11 cellular contexts compared by ENCODE assay signal in genomic region chr2:134232461-134232860, GRCh38. TPM values are rescaled to one million over a fixed set of nuclear protein-coding genes. Genes with fewer than 3 reads are reported as not detected.
DNase-seq lines count a peak whose midpoint lies in the region; ATAC-seq and TF ChIP-seq lines count a peak whose summit lies in the region.
"Had no signal": no experiment of that assay in that cellular context is flagged by ENCODE, and none has a peak within 500 bp of the region (broad histone marks: within the 10 kb centered on the region; RNA-seq: fewer than 3 reads in every experiment).

No MANE protein-coding gene starts in this region.

- intact Hi-C loops in Caco-2 (cut with micrococcal nuclease; ENCODE audit: unreplicated experiment): no loop called here

- peaks cover 77% of the 10 kb centered on the region for H3K4me1 Mint-ChIP-seq in activated CD4-positive, alpha-beta T cell treated with anti-CD3 and anti-CD28 coated beads, Interleukin-2, amount 10 ng/mL, durations not matched to agents 7 days and 5 days
- peaks cover 83% of the 10 kb centered on the region for H3K4me1 Mint-ChIP-seq in activated naive CD8-positive, alpha-beta T cell treated with anti-CD3 and anti-CD28 coated beads, Interleukin-2, amount 50 U/mL, for 24 hours
- H3K4me1 Mint-ChIP-seq in Caco-2 (ENCODE audit: low read depth, unreplicated experiment): peaks cover 7% of the 10 kb centered on the region

- CTCF ChIA-PET in activated CD4-positive, alpha-beta T cell treated with anti-CD3 and anti-CD28 coated beads, Interleukin-2, amount 10 ng/mL, durations not matched to agents 7 days and 5 days (lab: Charles Lee): interaction anchor here (1.0 to 1.3 kb wide), 2 partner anchors 9 to 11 kb away, joined by 4 read pairs; no protein-coding TSS in a partner anchor
- CTCF ChIA-PET in Caco-2 (lab: Charles Lee): no interaction called here

- no peaks in the 10 kb centered on the region for H3K9me2 ChIP-seq in Loucy (replicated peaks; ENCODE audit: low read depth, low read length)

- H3K36me3 Mint-ChIP-seq in activated CD4-positive, alpha-beta T cell treated with anti-CD3 and anti-CD28 coated beads, Interleukin-2, amount 10 ng/mL, durations not matched to agents 7 days and 5 days (ENCODE audit: low read depth): peaks cover 42% of the 10 kb centered on the region
- H3K36me3 Mint-ChIP-seq in activated naive CD8-positive, alpha-beta T cell treated with anti-CD3 and anti-CD28 coated beads, Interleukin-2, amount 50 U/mL, for 24 hours (ENCODE audit: low read depth): peaks cover 14% of the 10 kb centered on the region
- no peaks in the 10 kb centered on the region for H3K36me3 Mint-ChIP-seq in Caco-2 (ENCODE audit: insufficient read depth, unreplicated experiment)

- H3K4me3 Mint-ChIP-seq in activated CD4-positive, alpha-beta T cell treated with anti-CD3 and anti-CD28 coated beads, Interleukin-2, amount 10 ng/mL, durations not matched to agents 7 days and 5 days: peak overlapping the region; percentile 40
- H3K4me3 Mint-ChIP-seq in activated naive CD8-positive, alpha-beta T cell treated with anti-CD3 and anti-CD28 coated beads, Interleukin-2, amount 50 U/mL, for 24 hours: peak overlapping the region; percentile 41
- no peak overlapping the region for H3K4me3 Mint-ChIP-seq in Caco-2 (ENCODE audit: unreplicated experiment)

- H3K9ac ChIP-seq in Loucy (ENCODE audit: low read depth, low read length, poor library complexity, severe bottlenecking): no peak overlapping the region
- H3K9ac ChIP-seq in smooth muscle cell (ENCODE audit: low read depth): no peak overlapping the region

- ATAC-seq in activated naive CD8-positive, alpha-beta T cell treated with anti-CD3 and anti-CD28 coated beads, Interleukin-2, amount 50 U/mL, for 24 hours: no peak
- ATAC-seq in GM21360 (IDR thresholded peaks at IDR 0.05; ENCODE audit: unreplicated experiment): no peak

- H3K79me2 ChIP-seq in Loucy (ENCODE audit: insufficient read depth, low read length) (peaks cover 74% of the 10 kb centered on the region), smooth muscle cell (ENCODE audit: low read depth) (peaks cover 11% of the 10 kb centered on the region)

- POLR2A ChIA-PET in activated CD4-positive, alpha-beta T cell treated with anti-CD3 and anti-CD28 coated beads, Interleukin-2, amount 10 ng/mL, durations not matched to agents 7 days and 5 days (lab: Charles Lee): no interaction called here
- POLR2A ChIA-PET in Caco-2 (lab: Charles Lee): no interaction called here

- H3K36me3 ChIP-seq in Loucy (ENCODE audit: insufficient read depth, low read length) (no peaks in the 10 kb centered on the region), smooth muscle cell (ENCODE audit: low read depth) (no peaks in the 10 kb centered on the region), Caco-2 (ENCODE audit: control insufficient read depth, insufficient read depth, low read length) (no peaks in the 10 kb centered on the region)

- H3K4me1 ChIP-seq in Loucy (ENCODE audit: insufficient read depth, low read length, poor library complexity, severe bottlenecking) (peaks cover 64% of the 10 kb centered on the region), smooth muscle cell (ENCODE audit: low read depth) (peaks cover 8% of the 10 kb centered on the region), Caco-2 (peaks cover 8% of the 10 kb centered on the region; the same call in 1 of the 2 replicates)

- H3K9me3 ChIP-seq in Loucy (ENCODE audit: insufficient read depth, low read depth, low read length) (peaks cover 6% of the 10 kb centered on the region; the same call in 1 of the 2 replicates), smooth muscle cell (replicated peaks; ENCODE audit: low read depth) (no peaks in the 10 kb centered on the region), Caco-2 (peaks cover 16% of the 10 kb centered on the region)

- no peak for DNase-seq in activated CD4-positive, alpha-beta T cell treated with anti-CD3 and anti-CD28 coated beads, Interleukin-2, amount 10 ng/mL, durations not matched to agents 7 days and 5 days
- no peak for DNase-seq in activated CD4-positive, alpha-beta T cell treated with anti-CD3 and anti-CD28 coated beads for 1 hour
- no peak for DNase-seq in activated naive CD8-positive, alpha-beta T cell treated with anti-CD3 and anti-CD28 coated beads, Interleukin-2, amount 50 U/mL, for 24 hours
- DNase-seq in smooth muscle cell (lab: John Stamatoyannopoulos, UW; ENCODE audit: unreplicated experiment): no peak
- no peak for DNase-seq in Caco-2
- no peak for DNase-seq in HUDEP-2 (lab: John Stamatoyannopoulos, UW; ENCODE audit: unreplicated experiment in 76 of 76)
- DNase-seq: activated CD4-positive, alpha-beta T cell treated with anti-CD3 and anti-CD28 coated beads, Interleukin-2, amount 50 U/mL, for 4 hours; mesendoderm; NCI-H146 had no signal

- H3K9me3 Mint-ChIP-seq in activated CD4-positive, alpha-beta T cell treated with anti-CD3 and anti-CD28 coated beads, Interleukin-2, amount 10 ng/mL, durations not matched to agents 7 days and 5 days: peaks cover 28% of the 10 kb centered on the region
- peaks cover 24% of the 10 kb centered on the region for H3K9me3 Mint-ChIP-seq in activated naive CD8-positive, alpha-beta T cell treated with anti-CD3 and anti-CD28 coated beads, Interleukin-2, amount 50 U/mL, for 24 hours
- H3K9me3 Mint-ChIP-seq in Caco-2 (ENCODE audit: unreplicated experiment): peaks cover 11% of the 10 kb centered on the region

- H3K27me3 Mint-ChIP-seq in activated CD4-positive, alpha-beta T cell treated with anti-CD3 and anti-CD28 coated beads, Interleukin-2, amount 10 ng/mL, durations not matched to agents 7 days and 5 days: no peaks in the 10 kb centered on the region
- H3K27me3 Mint-ChIP-seq in activated naive CD8-positive, alpha-beta T cell treated with anti-CD3 and anti-CD28 coated beads, Interleukin-2, amount 50 U/mL, for 24 hours: no peaks in the 10 kb centered on the region
- H3K27me3 Mint-ChIP-seq in Caco-2 (ENCODE audit: insufficient read depth, unreplicated experiment): no peaks in the 10 kb centered on the region

- no TSS peak for BruUV-seq in Caco-2 (replicated peaks; lab: Mats Ljungman, UMichigan)

- H3K4me3 ChIP-seq in Loucy (ENCODE audit: low read length, poor library complexity, severe bottlenecking) (peak overlapping the region; percentile 52), smooth muscle cell (no peak overlapping the region), Caco-2 (ENCODE audit: low read depth, low read length) (no peak overlapping the region)

- H2AFZ ChIP-seq in Loucy (ENCODE audit: low read length): no peak overlapping the region
- H2AFZ ChIP-seq in smooth muscle cell (ENCODE audit: low read depth): no peak overlapping the region

- peaks cover 19% of the 10 kb centered on the region for H4K20me1 ChIP-seq in Loucy (ENCODE audit: insufficient read depth, low read length, poor library complexity, severe bottlenecking)
- no peaks in the 10 kb centered on the region for H4K20me1 ChIP-seq in smooth muscle cell (ENCODE audit: low read depth)

- peak overlapping the region; percentile 81 for H3K27ac ChIP-seq in smooth muscle cell (ENCODE audit: low read depth)

- TF ChIP-seq CTCF in Loucy (conservative IDR thresholded peaks at IDR 0.05; ENCODE audit: low read length) (no peak), smooth muscle cell (IDR thresholded peaks at IDR 0.05; ENCODE audit: borderline replicate concordance, insufficient read depth, poor library complexity, severe bottlenecking) (no peak), Caco-2 (IDR thresholded peaks at IDR 0.05; ENCODE audit: insufficient read depth in 1 of 2, low read depth in 1 of 2, low read length in 1 of 2, severe bottlenecking in 1 of 2, unreplicated experiment in 1 of 2) (no peak)

- H3K27ac Mint-ChIP-seq in activated CD4-positive, alpha-beta T cell treated with anti-CD3 and anti-CD28 coated beads, Interleukin-2, amount 10 ng/mL, durations not matched to agents 7 days and 5 days: peak overlapping the region; percentile 87
- peak overlapping the region; percentile 87 for H3K27ac Mint-ChIP-seq in activated naive CD8-positive, alpha-beta T cell treated with anti-CD3 and anti-CD28 coated beads, Interleukin-2, amount 50 U/mL, for 24 hours
- no peak overlapping the region for H3K27ac Mint-ChIP-seq in Caco-2 (ENCODE audit: unreplicated experiment)

- WGBS in smooth muscle cell (ENCODE audit: low lambda C conversion rate): 89% methylated on average over 1 of the region's 1 CpG

- H3F3A ChIP-seq in Loucy (ENCODE audit: low read depth) (peaks cover 20% of the 10 kb centered on the region), smooth muscle cell (ENCODE audit: low read depth) (peaks cover 13% of the 10 kb centered on the region)

- H3K4me2 ChIP-seq in Loucy (ENCODE audit: low read depth, low read length, poor library complexity, severe bottlenecking) (peak overlapping the region; percentile 78), smooth muscle cell (peak overlapping the region; percentile 67)

- H3K27me3 ChIP-seq in Loucy (ENCODE audit: insufficient read depth, low read length, poor library complexity, severe bottlenecking): no peaks in the 10 kb centered on the region
- no peaks in the 10 kb centered on the region for H3K27me3 ChIP-seq in smooth muscle cell (ENCODE audit: low read depth)
- no peaks in the 10 kb centered on the region for H3K27me3 ChIP-seq in Caco-2 (replicated peaks; ENCODE audit: control insufficient read depth, insufficient read depth, low read length)

RNA-seq across cellular contexts. Expression of gene MGAT5, which starts 21.4 kb away (rescaled TPM):
- total RNA-seq in activated CD4-positive, alpha-beta T cell treated with anti-CD3 and anti-CD28 coated beads, Interleukin-2, amount 10 ng/mL, durations not matched to agents 7 days and 5 days: 10 to 100 TPM; 48.2 to 56.7 TPM
- total RNA-seq in smooth muscle cell (33.8 and 49.1 TPM in 2 replicates), Caco-2 (2022) (21.7 and 22.1 TPM in 2 replicates)
- 4.5 and 5.0 TPM in 2 replicates for polyA plus RNA-seq in smooth muscle cell
